In the genomic region with DNA sequence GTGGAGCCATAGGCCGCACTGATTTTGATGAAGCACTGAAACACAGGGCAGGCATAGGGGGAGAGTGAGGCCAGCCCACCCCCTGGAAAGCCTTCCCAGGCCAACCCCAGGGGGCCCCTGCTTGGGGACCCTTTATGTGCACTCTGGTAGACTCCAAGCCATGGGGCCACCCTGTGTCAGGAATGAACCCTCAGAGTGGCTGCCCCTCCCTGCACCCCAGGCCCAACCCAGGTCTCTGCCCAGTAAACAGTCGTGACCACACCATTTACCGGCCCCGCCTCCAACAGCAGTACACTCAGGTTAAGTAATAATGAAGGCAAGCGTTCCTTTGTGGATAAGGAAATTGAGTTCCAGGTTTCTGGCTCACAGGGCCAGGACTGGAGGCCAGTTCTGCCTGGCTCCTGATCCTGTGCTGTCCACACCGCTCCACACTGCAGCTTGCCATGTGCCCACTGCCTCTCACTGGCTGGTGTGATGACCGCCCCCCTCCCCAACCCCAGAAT, we compare ENCODE assay signal across 28 cellular contexts. TPM values are rescaled to one million over a fixed set of nuclear protein-coding genes. Genes with fewer than 3 reads are reported as not detected.
DNase-seq lines count a peak whose midpoint lies in the region; ATAC-seq, FAIRE-seq and TF ChIP-seq lines count a peak whose summit lies in the region.
"Had no signal": no experiment of that assay in that cellular context is flagged by ENCODE, and none has a peak within 500 bp of the region (broad histone marks: within the 10 kb centered on the region; RNA-seq: fewer than 3 reads in every experiment).

No MANE protein-coding gene starts in this region.

- no peak for TF ChIP-seq CTCF in RWPE2 (IDR thresholded peaks at IDR 0.05; ENCODE audit: poor library complexity, severe bottlenecking)

- peaks cover 31% of the 10 kb centered on the region for H3K4me1 Mint-ChIP-seq in activated CD8-positive, alpha-beta memory T cell treated with anti-CD3 and anti-CD28 coated beads, Interleukin-2, amount 10 ng/mL, durations not matched to agents 7 days and 5 days

- peak overlapping the region; percentile 75 for H3K18ac ChIP-seq in neuronal stem cell (ENCODE audit: low read length)

- H2AFZ ChIP-seq in neuronal stem cell (ENCODE audit: low read length) = no peak overlapping the region

- H2BK15ac ChIP-seq in neuronal stem cell (ENCODE audit: low read length) = peak overlapping the region; percentile 86

- H3K36me3 Mint-ChIP-seq in activated CD8-positive, alpha-beta memory T cell treated with anti-CD3 and anti-CD28 coated beads, Interleukin-2, amount 10 ng/mL, durations not matched to agents 7 days and 5 days = no peaks in the 10 kb centered on the region
- H3K36me3 Mint-ChIP-seq: activated naive CD4-positive, alpha-beta T cell treated with anti-CD3 and anti-CD28 coated beads, Interleukin-2, amount 10 ng/mL, durations not matched to agents 7 days and 5 days had no signal

- WGBS in neuronal stem cell (ENCODE audit: extremely low coverage in 2 of 2, insufficient read length in 2 of 2, insufficient replicate concordance in 1 of 2), 2 donors = no CpG with 5 or more reads among the region's 7 CpGs

- CTCF ChIA-PET in activated CD8-positive, alpha-beta memory T cell treated with anti-CD3 and anti-CD28 coated beads, Interleukin-2, amount 10 ng/mL, durations not matched to agents 7 days and 5 days (lab: Charles Lee) = interaction anchor here (1.0 kb wide), 1 partner anchor 15 kb away, joined by 3 read pairs; no protein-coding TSS in a partner anchor

- H3K27ac ChIP-seq in RWPE2 (ENCODE audit: poor library complexity, severe bottlenecking) (no peak overlapping the region), neuronal stem cell (replicated peaks; ENCODE audit: low read length) (no peak overlapping the region)
- H3K27ac ChIP-seq: dorsolateral prefrontal cortex, upper lobe of right lung had no signal

- no peak overlapping the region for H3K4ac ChIP-seq in neuronal stem cell (ENCODE audit: low read length)

- TF ChIP-seq POLR2A in GM12892 (IDR thresholded peaks at IDR 0.05; ENCODE audit: low read depth, low read length) = no peak

- peak; percentile 53; the same call in 2 of the 3 replicates for ATAC-seq in RWPE2 (ENCODE audit: low read depth)
- ATAC-seq in esophagus mucosa = peak; percentile 62
- no peak for ATAC-seq in activated CD8-positive, alpha-beta memory T cell treated with anti-CD3 and anti-CD28 coated beads, Interleukin-2, amount 10 ng/mL, durations not matched to agents 7 days and 5 days
- ATAC-seq: activated T-cell treated with anti-CD3 and anti-CD28 coated beads, Interleukin-2, amount 50 U/mL, for 72 hours; Right ventricle myocardium inferior; upper lobe of right lung had no signal

- H3K23ac ChIP-seq in neuronal stem cell (ENCODE audit: low read depth, low read length, poor library complexity) = no peak overlapping the region

- H3K9me3 ChIP-seq in RWPE2 (ENCODE audit: severe bottlenecking) (no peaks in the 10 kb centered on the region), neuronal stem cell (replicated peaks in 1 of 2; ENCODE audit: control insufficient read depth in 2 of 2, insufficient read depth in 1 of 2, low read depth in 1 of 2, low read length in 2 of 2) (no peaks in the 10 kb centered on the region)
- H3K9me3 ChIP-seq: upper lobe of right lung had no signal

- H3K14ac ChIP-seq in neuronal stem cell (ENCODE audit: low read length) = no peak overlapping the region

- peak overlapping the region; percentile 64 for H2AK5ac ChIP-seq in neuronal stem cell (ENCODE audit: low read depth, low read length)

- H4K91ac ChIP-seq in neuronal stem cell (ENCODE audit: low read depth, low read length, poor library complexity) = no peak overlapping the region

- peaks cover 10% of the 10 kb centered on the region; the same call in 1 of the 2 replicates for H3K36me3 ChIP-seq in RWPE2 (ENCODE audit: low read depth)
- no peaks in the 10 kb centered on the region for H3K36me3 ChIP-seq in neuronal stem cell (replicated peaks in 1 of 2; ENCODE audit: control insufficient read depth in 2 of 2, insufficient read depth in 2 of 2, low read length in 2 of 2)
- H3K36me3 ChIP-seq: upper lobe of right lung had no signal

- DNase-seq in H4 (ENCODE audit: low spot score) (peak; percentile 11), RWPE2 (ENCODE audit: low spot score) (no peak), neuronal stem cell (ENCODE audit: low spot score) (no peak), SK-N-DZ (ENCODE audit: low spot score) (no peak), GDM1 (lab: John Stamatoyannopoulos, UW) (no peak), GM12892 (ENCODE audit: insufficient read length) (no peak)
- no peak for DNase-seq in activated CD8-positive, alpha-beta memory T cell treated with anti-CD3 and anti-CD28 coated beads, Interleukin-2, amount 10 ng/mL, durations not matched to agents 7 days and 5 days
- DNase-seq: activated naive CD4-positive, alpha-beta T cell treated with anti-CD3 and anti-CD28 coated beads, Interleukin-2, amount 10 ng/mL, durations not matched to agents 7 days and 5 days; activated T-cell treated with anti-CD3 and anti-CD28 coated beads, Interleukin-2, amount 50 U/mL, for 72 hours; anterior cingulate cortex; C1 segment of cervical spinal cord; central memory CD4-positive, alpha-beta T cell; H7; KG1; NCI-H146; NCI-H774; stimulated activated CD8-positive, alpha-beta memory T cell treated with anti-CD3 and anti-CD28 coated beads, Interleukin-4, amount 100 ng/mL, for 48 hours; upper lobe of right lung had no signal

- peaks cover 7% of the 10 kb centered on the region for H3K4me1 ChIP-seq in RWPE2 (ENCODE audit: insufficient read depth, poor library complexity, severe bottlenecking)
- H3K4me1 ChIP-seq in neuronal stem cell (ENCODE audit: control insufficient read depth in 2 of 2, insufficient read depth in 1 of 2, low read depth in 1 of 2, low read length in 2 of 2) = peaks cover 33% of the 10 kb centered on the region in 2 donors
- H3K4me1 ChIP-seq: upper lobe of right lung had no signal

- H2BK5ac ChIP-seq in neuronal stem cell (ENCODE audit: low read length) = no peak overlapping the region

- H3K79me1 ChIP-seq in neuronal stem cell (ENCODE audit: low read depth, low read length) = no peaks in the 10 kb centered on the region

- H3K4me2 ChIP-seq in neuronal stem cell (ENCODE audit: insufficient read depth, low read length, poor library complexity, severe bottlenecking) = no peak overlapping the region

- no peak overlapping the region for H3K9ac ChIP-seq in neuronal stem cell (ENCODE audit: low read depth, low read length, poor library complexity)

- no peak overlapping the region for H4K8ac ChIP-seq in neuronal stem cell (ENCODE audit: low read depth, low read length)

- peaks cover 29% of the 10 kb centered on the region for H3K27me3 Mint-ChIP-seq in activated CD8-positive, alpha-beta memory T cell treated with anti-CD3 and anti-CD28 coated beads, Interleukin-2, amount 10 ng/mL, durations not matched to agents 7 days and 5 days

- peak overlapping the region; percentile 30 for H2BK120ac ChIP-seq in neuronal stem cell (ENCODE audit: low read depth, low read length)

- no peak overlapping the region for H3K27ac Mint-ChIP-seq in activated CD8-positive, alpha-beta memory T cell treated with anti-CD3 and anti-CD28 coated beads, Interleukin-2, amount 10 ng/mL, durations not matched to agents 7 days and 5 days
- H3K27ac Mint-ChIP-seq: activated naive CD4-positive, alpha-beta T cell treated with anti-CD3 and anti-CD28 coated beads, Interleukin-2, amount 10 ng/mL, durations not matched to agents 7 days and 5 days; activated T-cell treated with anti-CD3 and anti-CD28 coated beads, Interleukin-2, amount 50 U/mL, for 72 hours had no signal

- H3K4me3 Mint-ChIP-seq in activated CD8-positive, alpha-beta memory T cell treated with anti-CD3 and anti-CD28 coated beads, Interleukin-2, amount 10 ng/mL, durations not matched to agents 7 days and 5 days = no peak overlapping the region
- H3K4me3 Mint-ChIP-seq: activated naive CD4-positive, alpha-beta T cell treated with anti-CD3 and anti-CD28 coated beads, Interleukin-2, amount 10 ng/mL, durations not matched to agents 7 days and 5 days; activated T-cell treated with anti-CD3 and anti-CD28 coated beads, Interleukin-2, amount 50 U/mL, for 72 hours had no signal

- H3K9me3 Mint-ChIP-seq in activated CD8-positive, alpha-beta memory T cell treated with anti-CD3 and anti-CD28 coated beads, Interleukin-2, amount 10 ng/mL, durations not matched to agents 7 days and 5 days (ENCODE audit: low read depth) = no peaks in the 10 kb centered on the region
- H3K9me3 Mint-ChIP-seq: activated naive CD4-positive, alpha-beta T cell treated with anti-CD3 and anti-CD28 coated beads, Interleukin-2, amount 10 ng/mL, durations not matched to agents 7 days and 5 days; activated T-cell treated with anti-CD3 and anti-CD28 coated beads, Interleukin-2, amount 50 U/mL, for 72 hours had no signal

- H2BK12ac ChIP-seq in neuronal stem cell (ENCODE audit: low read length) = no peak overlapping the region

- no peak for FAIRE-seq in GM12892 (lab: Jason Lieb, UNC)

- no peaks in the 10 kb centered on the region for H3K27me3 ChIP-seq in RWPE2 (ENCODE audit: insufficient read depth, poor library complexity, severe bottlenecking)
- H3K27me3 ChIP-seq in neuronal stem cell (ENCODE audit: control insufficient read depth in 3 of 3, insufficient read depth in 3 of 3, low read depth in 1 of 3, low read length in 3 of 3) = no peaks in the 10 kb centered on the region

- H3K4me3 ChIP-seq in RWPE2 (ENCODE audit: severe bottlenecking) (no peak overlapping the region), neuronal stem cell (ENCODE audit: low read length in 2 of 2) (no peak overlapping the region)
- H3K4me3 ChIP-seq: dorsolateral prefrontal cortex, upper lobe of right lung had no signal

RNA-seq across cellular contexts. Expression of gene PIMREG, which starts 13.5 kb away (rescaled TPM):
- 30.7 and 50.8 TPM in 2 replicates for total RNA-seq in H4 (2014; rRNA removed; shearing (Covaris generic))
- total RNA-seq in esophagus mucosa = 4.8 TPM
- polyA plus RNA-seq in neuronal stem cell (2013, experiment 1 of 2) = 103 TPM
- 98.6 TPM for polyA plus RNA-seq in neuronal stem cell (2013, experiment 2 of 2)
- polyA plus RNA-seq in SK-N-DZ (2014; cell fraction: cytosol; rRNA removed) = 446 and 481 TPM in 2 replicates
- 381 and 425 TPM in 2 replicates for polyA plus RNA-seq in SK-N-DZ (2014; cell fraction: nucleus; rRNA removed)
- polyA plus RNA-seq in GM12892 (2012; ENCODE audit: missing spikeins) = 4.5 TPM
- 10 to 100 TPM in 1 of 2 experiments, 1 to 10 TPM in 1; 6.8 to 17.0 TPM for total RNA-seq in activated CD8-positive, alpha-beta memory T cell treated with anti-CD3 and anti-CD28 coated beads, Interleukin-2, amount 10 ng/mL, durations not matched to agents 7 days and 5 days

RNA-seq across cellular contexts. Expression of gene AIPL1, which starts 22.8 kb away (rescaled TPM):
- total RNA-seq in H4 (2014; rRNA removed; shearing (Covaris generic)) = not detected in 2 replicates
- not detected for total RNA-seq in esophagus mucosa
- polyA plus RNA-seq in neuronal stem cell (2013, experiment 1 of 2) = 0.26 TPM
- polyA plus RNA-seq in neuronal stem cell (2013, experiment 2 of 2) = 0.35 TPM
- not detected in 2 replicates for polyA plus RNA-seq in SK-N-DZ (2014; cell fraction: cytosol; rRNA removed)
- 0.31 TPM in 1 of 2 replicates, not detected in the other for polyA plus RNA-seq in SK-N-DZ (2014; cell fraction: nucleus; rRNA removed)
- polyA plus RNA-seq in GM12892 (2012; ENCODE audit: missing spikeins) = not detected
- not detected for total RNA-seq in activated CD8-positive, alpha-beta memory T cell treated with anti-CD3 and anti-CD28 coated beads, Interleukin-2, amount 10 ng/mL, durations not matched to agents 7 days and 5 days
- total RNA-seq: activated CD8-positive, alpha-beta memory T cell treated with anti-CD3 and anti-CD28 coated beads for 36 hours; activated T-cell treated with anti-CD3 and anti-CD28 coated beads, Interleukin-2, amount 50 U/mL, for 72 hours; endothelial cell of umbilical vein; mammary epithelial cell; OCI-LY7; osteocyte; right cardiac atrium; Right ventricle myocardium inferior; upper lobe of right lung had no signal
- polyA plus RNA-seq: AG04450, endothelial cell of umbilical vein, mammary epithelial cell, right cardiac atrium had no signal
